Comparison of ENCODE assay signal across 22 cellular contexts in genomic region chr11:1479678-1480118, GRCh38.
"Had no signal": no experiment of that assay in that cellular context is flagged by ENCODE, and none has a peak within 500 bp of the region (broad histone marks: within the 10 kb centered on the region; RNA-seq: fewer than 3 reads in every experiment).

No MANE protein-coding gene starts in this region.

- H3K36me3 ChIP-seq: SJSA1 had no signal

- H3K27ac ChIP-seq: brain microvascular endothelial cell, hepatocyte, psoas muscle, SJSA1 had no signal

- H3K4me1 ChIP-seq: SJSA1 had no signal

- H3K4me1 Mint-ChIP-seq: activated CD4-positive, alpha-beta T cell treated with anti-CD3 and anti-CD28 coated beads, Interleukin-2, amount 10 ng/mL, durations not matched to agents 24 days and 14 days; nephron had no signal

- ATAC-seq: activated CD8-positive, alpha-beta T cell treated with anti-CD3 and anti-CD28 coated beads, Interleukin-2, amount 10 ng/mL, durations not matched to agents 7 days and 5 days; psoas muscle; stimulated activated memory B cell treated with anti-CD40 and anti-IgM and Interleukin-4, amounts not matched to agents 10 μg/mL and 1 μg/mL and 100 μg/mL, for 72 hours had no signal

- H3K27ac Mint-ChIP-seq: activated CD4-positive, alpha-beta T cell treated with anti-CD3 and anti-CD28 coated beads, Interleukin-2, amount 10 ng/mL, durations not matched to agents 24 days and 14 days; activated CD8-positive, alpha-beta T cell treated with anti-CD3 and anti-CD28 coated beads, Interleukin-2, amount 10 ng/mL, durations not matched to agents 7 days and 5 days; activated naive CD8-positive, alpha-beta T cell; nephron; stimulated activated memory B cell treated with anti-CD40 and anti-IgM and Interleukin-4, amounts not matched to agents 10 μg/mL and 1 μg/mL and 100 μg/mL, for 72 hours had no signal

- H3K4me3 ChIP-seq: dorsolateral prefrontal cortex, hepatocyte, psoas muscle, SJSA1 had no signal

- H3K27me3 Mint-ChIP-seq: activated CD4-positive, alpha-beta T cell treated with anti-CD3 and anti-CD28 coated beads, Interleukin-2, amount 10 ng/mL, durations not matched to agents 24 days and 14 days; activated naive CD8-positive, alpha-beta T cell; stimulated activated memory B cell treated with anti-CD40 and anti-IgM and Interleukin-4, amounts not matched to agents 10 μg/mL and 1 μg/mL and 100 μg/mL, for 72 hours had no signal

- H3K4me3 Mint-ChIP-seq: activated CD4-positive, alpha-beta T cell treated with anti-CD3 and anti-CD28 coated beads, Interleukin-2, amount 10 ng/mL, durations not matched to agents 24 days and 14 days; activated CD8-positive, alpha-beta T cell treated with anti-CD3 and anti-CD28 coated beads, Interleukin-2, amount 10 ng/mL, durations not matched to agents 7 days and 5 days; activated naive CD8-positive, alpha-beta T cell; nephron; stimulated activated memory B cell treated with anti-CD40 and anti-IgM and Interleukin-4, amounts not matched to agents 10 μg/mL and 1 μg/mL and 100 μg/mL, for 72 hours had no signal

- H3K9me3 ChIP-seq: psoas muscle, SJSA1 had no signal

- H3K27me3 ChIP-seq: brain microvascular endothelial cell, dorsolateral prefrontal cortex, hepatocyte, SJSA1 had no signal

- H3K9me3 Mint-ChIP-seq: activated CD4-positive, alpha-beta T cell treated with anti-CD3 and anti-CD28 coated beads, Interleukin-2, amount 10 ng/mL, durations not matched to agents 24 days and 14 days; nephron; stimulated activated memory B cell treated with anti-CD40 and anti-IgM and Interleukin-4, amounts not matched to agents 10 μg/mL and 1 μg/mL and 100 μg/mL, for 72 hours had no signal

- DNase-seq: activated CD4-positive, alpha-beta T cell treated with anti-CD3 and anti-CD28 coated beads, Interleukin-2, amount 10 ng/mL, durations not matched to agents 24 days and 14 days; activated CD4-positive, CD25-positive, alpha-beta regulatory T cell; activated CD8-positive, alpha-beta memory T cell treated with anti-CD3 and anti-CD28 coated beads, Interleukin-2, amount 50 U/mL, for 4 hours; activated CD8-positive, alpha-beta T cell treated with anti-CD3 and anti-CD28 coated beads, Interleukin-2, amount 10 ng/mL, durations not matched to agents 7 days and 5 days; activated gamma-delta T cell; activated T-cell treated with anti-CD3 and anti-CD28 coated beads, Interleukin-2, amount 50 U/mL, for 48 hours; amniotic stem cell; brain microvascular endothelial cell; erythroblast; islet precursor cell; mesenchymal stem cell; occipital lobe; stimulated activated CD4-positive, alpha-beta T cell treated with anti-CD3 and anti-CD28 coated beads, Interleukin-12 subunit alpha, Interleukin-12 subunit beta, amount 100 ng/mL, for 4 hours; stimulated activated CD4-positive, alpha-beta T cell treated with anti-CD3 and anti-CD28 coated beads, Interleukin-2, amount 100 ng/mL, for 24 hours; trophoblast cell had no signal
